25 cellular contexts compared by ENCODE assay signal in the genomic region with DNA sequence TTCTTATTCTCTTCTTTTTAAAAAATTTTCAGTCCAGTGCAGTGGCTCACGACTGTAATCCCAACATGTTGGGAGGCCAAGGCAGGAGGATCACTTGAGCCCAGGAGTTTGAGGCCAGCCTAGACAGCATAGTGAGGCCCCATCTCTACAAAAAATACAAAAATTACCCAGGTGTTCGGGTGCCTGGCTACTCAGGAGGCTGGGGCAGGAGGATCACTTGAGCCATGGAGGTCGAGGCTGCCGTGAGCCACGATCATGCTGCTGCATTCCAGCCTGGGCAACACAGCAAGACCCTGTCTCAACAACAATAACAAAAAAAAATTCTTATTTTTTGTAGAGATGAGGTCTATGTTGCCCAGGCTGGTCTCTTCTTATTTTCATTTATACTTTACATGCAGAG. TPM values are rescaled to one million over a fixed set of nuclear protein-coding genes. Genes with fewer than 3 reads are reported as not detected.
A peak's percentile ranks its signal among the peaks of the same experiment; 100 is the strongest.
DNase-seq lines count a peak whose midpoint lies in the region; ATAC-seq, FAIRE-seq and TF ChIP-seq lines count a peak whose summit lies in the region.
"Had no signal": no experiment of that assay in that cellular context is flagged by ENCODE, and none has a peak within 500 bp of the region (broad histone marks: within the 10 kb centered on the region; RNA-seq: fewer than 3 reads in every experiment).

No MANE protein-coding gene starts in this region.

- H3K9me3 Mint-ChIP-seq in MCF 10A (ENCODE audit: unreplicated experiment): no peaks in the 10 kb centered on the region
- H3K9me3 Mint-ChIP-seq: CD4-positive, alpha-beta T cell; CD8-positive, alpha-beta memory T cell had no signal

- no peak for FAIRE-seq in K562 (lab: Jason Lieb, UNC)
- FAIRE-seq: A549, D721Med, GM12878, GM18507, H1 had no signal

- H3K36me3 ChIP-seq in breast epithelium (no peaks in the 10 kb centered on the region), K562 (ENCODE audit: control insufficient read depth, insufficient read depth, low read length) (no peaks in the 10 kb centered on the region), suprapubic skin (no peaks in the 10 kb centered on the region), uterus (no peaks in the 10 kb centered on the region)
- H3K36me3 ChIP-seq: BE2C; BLaER1 treated with 17β-estradiol and CSF1 and Interleukin-3, amounts not matched to agents 10 nM and 100 nM had no signal

- no peak for TF ChIP-seq EP300 in K562 (IDR thresholded peaks at IDR 0.05; ENCODE audit: low read length)
- TF ChIP-seq EP300 in suprapubic skin (IDR thresholded peaks at IDR 0.05): no peak

- H3K4me3 ChIP-seq in breast epithelium: no peak overlapping the region
- H3K4me3 ChIP-seq in K562: no peak overlapping the region
- no peak overlapping the region for H3K4me3 ChIP-seq in suprapubic skin
- H3K4me3 ChIP-seq in uterus: no peak overlapping the region
- H3K4me3 ChIP-seq: A549; BLaER1 treated with 17β-estradiol and CSF1 and Interleukin-3, amounts not matched to agents 10 nM and 100 nM; GM12878 had no signal

- peaks cover 7% of the 10 kb centered on the region for H3K27me3 Mint-ChIP-seq in MCF 10A (ENCODE audit: insufficient read depth, unreplicated experiment)

- no peak overlapping the region for H2AFZ ChIP-seq in K562 (ENCODE audit: low read depth, low read length)

- H3K9ac ChIP-seq in K562 (ENCODE audit: insufficient read depth in 1 of 2, low read depth in 2 of 2, low read length in 2 of 2): no peak overlapping the region
- H3K9ac ChIP-seq: BLaER1 treated with 17β-estradiol and CSF1 and Interleukin-3, amounts not matched to agents 10 nM and 100 nM had no signal

- intact Hi-C loops in breast epithelium (cut with DNase I; ENCODE audit: low total_unique reads) (no loop called here), MCF 10A (cut with micrococcal nuclease) (no loop called here), K562 (cut with micrococcal nuclease) (no loop called here), uterus (cut with DNase I; ENCODE audit: low total_unique reads) (no loop called here)

- POLR2A ChIA-PET in MCF 10A (lab: Yijun Ruan, JAX) (interaction anchor here (1.1 kb wide), 1 partner anchor 13 kb away, joined by 6 read pairs; no protein-coding TSS in a partner anchor), K562 (lab: Yijun Ruan, JAX) (no interaction called here)

- H3K27ac ChIP-seq in breast epithelium (peak overlapping the region; percentile 44 to 78), K562 (ENCODE audit: extremely low read depth, low read depth, low read length) (no peak overlapping the region), suprapubic skin (peak overlapping the region; percentile 66), uterus (no peak overlapping the region)
- H3K27ac ChIP-seq: A549; BLaER1 treated with 17β-estradiol and CSF1 and Interleukin-3, amounts not matched to agents 10 nM and 100 nM had no signal

- WGBS in K562 (ENCODE audit: insufficient coverage, low coverage, missing lambda C conversion rate): 4% methylated on average over 5 of the region's 5 CpGs
- 95% methylated on average over 5 of the region's 5 CpGs for WGBS in suprapubic skin

- H3K9me1 ChIP-seq in K562 (ENCODE audit: control insufficient read depth, insufficient read depth, low read length): no peaks in the 10 kb centered on the region

- no peaks in the 10 kb centered on the region for H3K79me2 ChIP-seq in K562 (ENCODE audit: control insufficient read depth, insufficient read depth, low read length)

- TF ChIP-seq CTCF in breast epithelium (IDR thresholded peaks at IDR 0.05): no peak
- no peak for TF ChIP-seq CTCF in MCF 10A (IDR thresholded peaks at IDR 0.05; ENCODE audit: unreplicated experiment)
- TF ChIP-seq CTCF in K562 (IDR thresholded peaks at IDR 0.05 in 2 of 3, conservative IDR thresholded peaks at IDR 0.05 in 1 of 3; ENCODE audit: insufficient read depth in 2 of 3, low read depth in 1 of 3, low read length in 3 of 3): no peak
- TF ChIP-seq CTCF in suprapubic skin (IDR thresholded peaks at IDR 0.05): no peak
- no peak for TF ChIP-seq CTCF in uterus (IDR thresholded peaks at IDR 0.05)

- H4K20me1 ChIP-seq in K562 (replicated peaks; ENCODE audit: control insufficient read depth, insufficient read depth, low read length): peaks cover 6% of the 10 kb centered on the region; the same call in 1 of the 2 replicates
- H4K20me1 ChIP-seq: BLaER1 treated with 17β-estradiol and CSF1 and Interleukin-3, amounts not matched to agents 10 nM and 100 nM had no signal

- BruUV-seq in MCF 10A (replicated peaks; lab: Mats Ljungman, UMichigan) (no TSS peak), K562 (replicated peaks; lab: Mats Ljungman, UMichigan) (no TSS peak)

- no peaks in the 10 kb centered on the region for H3K27me3 ChIP-seq in breast epithelium
- peaks cover 24 to 66% of the 10 kb centered on the region in 2 experiments for H3K27me3 ChIP-seq in K562 (ENCODE audit: control insufficient read depth in 2 of 2, insufficient read depth in 2 of 2, low read length in 2 of 2)
- H3K27me3 ChIP-seq in suprapubic skin: no peaks in the 10 kb centered on the region
- no peaks in the 10 kb centered on the region for H3K27me3 ChIP-seq in uterus
- H3K27me3 ChIP-seq: BE2C; BLaER1 treated with 17β-estradiol and CSF1 and Interleukin-3, amounts not matched to agents 10 nM and 100 nM had no signal

- CTCF ChIA-PET in MCF 10A (lab: Yijun Ruan, JAX) (interaction anchor here (1.3 to 1.9 kb wide), 2 partner anchors 41 to 383 kb away, joined by 3 to 5 read pairs; no protein-coding TSS in a partner anchor), K562 (lab: Yijun Ruan, JAX; ENCODE audit: low intra/inter-chr PET ratio) (no interaction called here)

- TF ChIP-seq RAD21 in K562 (CRISPR knock-in tag; conservative IDR thresholded peaks at IDR 0.05 in 1 of 2, IDR thresholded peaks at IDR 0.05 in 1 of 2): no peak

- no peaks in the 10 kb centered on the region for H3K36me3 Mint-ChIP-seq in MCF 10A (ENCODE audit: insufficient read depth, unreplicated experiment)
- H3K36me3 Mint-ChIP-seq: CD14-positive monocyte; CD8-positive, alpha-beta memory T cell had no signal

- TF ChIP-seq POLR2A in breast epithelium (IDR thresholded peaks at IDR 0.05) (no peak), K562 (conservative IDR thresholded peaks at IDR 0.05) (no peak), suprapubic skin (IDR thresholded peaks at IDR 0.05) (no peak), uterus (IDR thresholded peaks at IDR 0.05) (no peak)

- H3K9me3 ChIP-seq in breast epithelium (no peaks in the 10 kb centered on the region), K562 (replicated peaks; ENCODE audit: control insufficient read depth, insufficient read depth, low read depth, low read length) (no peaks in the 10 kb centered on the region), suprapubic skin (no peaks in the 10 kb centered on the region), uterus (no peaks in the 10 kb centered on the region)
- H3K9me3 ChIP-seq: A549; BE2C; BLaER1 treated with 17β-estradiol and CSF1 and Interleukin-3, amounts not matched to agents 10 nM and 100 nM had no signal

- H3K4me1 ChIP-seq in breast epithelium (no peaks in the 10 kb centered on the region), K562 (replicated peaks in 1 of 2; ENCODE audit: control insufficient read depth in 2 of 2, insufficient read depth in 2 of 2, low read length in 2 of 2) (no peaks in the 10 kb centered on the region; a peak in 1 of 5 replicates), suprapubic skin (peaks cover 30% of the 10 kb centered on the region), uterus (peaks cover 0 to 11% of the 10 kb centered on the region in 2 donors)
- H3K4me1 ChIP-seq: A549, BE2C had no signal

- no peak overlapping the region for H3K4me2 ChIP-seq in K562 (ENCODE audit: insufficient read depth, low read length)
- H3K4me2 ChIP-seq: A549 had no signal

- in situ Hi-C loops in K562 (cut with MboI): no loop called here

- ATAC-seq in K562: no peak
- ATAC-seq: A549, GM12878 had no signal

- H3K27ac Mint-ChIP-seq in MCF 10A (ENCODE audit: low read depth, unreplicated experiment): no peak overlapping the region
- H3K27ac Mint-ChIP-seq: CD14-positive monocyte; CD4-positive, alpha-beta T cell; CD8-positive, alpha-beta memory T cell had no signal

- DNase-seq in breast epithelium (ENCODE audit: low spot score in 2 of 2) (no peak), MCF 10A (ENCODE audit: unreplicated experiment) (no peak), K562 (ENCODE audit: extremely low read depth in 1 of 4, low spot score in 3 of 4) (no peak), mesenteric fat pad (ENCODE audit: low spot score) (peak; percentile 47), suprapubic skin (ENCODE audit: low spot score in 2 of 2) (peak in 1 of 2 donors; percentile 15), NCI-H510A (lab: John Stamatoyannopoulos, UW) (no peak), uterus (no peak), NCI-H1436 treated with DMSO at 0.1 percent for 48 hours (lab: John Stamatoyannopoulos, UW) (no peak)
- DNase-seq: 8988T; ACHN; AML-193; BE2C; CD4-positive, alpha-beta T cell; CD8-positive, alpha-beta memory T cell; DMS 273 treated with DMSO at 0.1 percent for 48 hours; DMS79; GDM1; H7 had no signal

- no peak overlapping the region for H3K4me3 Mint-ChIP-seq in MCF 10A (ENCODE audit: unreplicated experiment)
- H3K4me3 Mint-ChIP-seq: CD14-positive monocyte; CD4-positive, alpha-beta T cell; CD8-positive, alpha-beta memory T cell had no signal

- peaks cover 9% of the 10 kb centered on the region for H3K4me1 Mint-ChIP-seq in MCF 10A (ENCODE audit: insufficient read depth, unreplicated experiment)
- H3K4me1 Mint-ChIP-seq: CD14-positive monocyte; CD8-positive, alpha-beta memory T cell had no signal

RNA-seq across cellular contexts. Expression of gene PLA2G2D, which starts 7.9 kb away (rescaled TPM):
- total RNA-seq in breast epithelium (under 1 TPM in 1 of 3 donors, not detected in 2; 0.44 TPM), MCF 10A (2022) (not detected in 2 replicates), K562 (2014; rRNA removed) (not detected in 2 replicates), K562 (2014; rRNA removed; fragmentation: Illumina TruSeq; extraction: Trizol) (not detected in 2 replicates), K562 (2015; rRNA removed; fragmentation: Illumina TruSeq; extraction: Trizol) (not detected in 2 replicates), K562 (2021) (not detected in 2 replicates), mesenteric fat pad (not detected), suprapubic skin (not detected), uterus (not detected)
- total RNA-seq in K562 (2011; cell fraction: chromatin; rRNA removed; ENCODE audit: low replicate concordance): not detected in 2 replicates
- total RNA-seq in K562 (2011; cell fraction: nucleolus; rRNA removed): not detected in 2 replicates
- not detected in 2 replicates for total RNA-seq in K562 (2011; cell fraction: nucleoplasm; rRNA removed)
- polyA plus RNA-seq in K562 (2011; rRNA removed) (not detected in 2 replicates), K562 (2014; fragmentation: Illumina TruSeq; extraction: Trizol) (not detected in 2 replicates), K562 (2014; fragmentation: Nextera tagmentation; extraction: Ambion mirVana) (not detected), K562 (2014; rRNA removed) (not detected in 2 replicates)
- polyA plus RNA-seq in K562 (2011; cell fraction: cytosol; rRNA removed): not detected in 2 replicates
- polyA plus RNA-seq in K562 (2011; cell fraction: nucleus; rRNA removed): not detected in 2 replicates
- polyA plus RNA-seq in K562 (2012): 0.03 and 0.07 TPM in 2 replicates
- not detected in 2 replicates for polyA minus RNA-seq in K562 (2011; rRNA and poly(A)+ RNA removed)
- not detected in 2 replicates for polyA minus RNA-seq in K562 (2011; cell fraction: cytosol; rRNA and poly(A)+ RNA removed)
- polyA minus RNA-seq in K562 (2011; cell fraction: nucleus; rRNA and poly(A)+ RNA removed): not detected in 2 replicates
- total RNA-seq: CD4-positive, alpha-beta T cell; CD8-positive, alpha-beta memory T cell; H1; H7 had no signal
- polyA plus RNA-seq: A549; CD8-positive, alpha-beta memory T cell; H1 had no signal

RNA-seq across cellular contexts. Expression of gene PLA2G2F, which starts 27.7 kb away (rescaled TPM):
- total RNA-seq in breast epithelium: not detected
- total RNA-seq in MCF 10A (2022): not detected in 2 replicates
- not detected in 2 replicates for total RNA-seq in K562 (2011; cell fraction: chromatin; rRNA removed; ENCODE audit: low replicate concordance)
- not detected in 2 replicates for total RNA-seq in K562 (2011; cell fraction: nucleolus; rRNA removed)
- not detected in 2 replicates for total RNA-seq in K562 (2011; cell fraction: nucleoplasm; rRNA removed)
- total RNA-seq in K562 (2014; rRNA removed): not detected in 2 replicates
- total RNA-seq in K562 (2014; rRNA removed; fragmentation: Illumina TruSeq; extraction: Trizol): not detected in 2 replicates
- not detected in 2 replicates for total RNA-seq in K562 (2015; rRNA removed; fragmentation: Illumina TruSeq; extraction: Trizol)
- not detected in 2 replicates for total RNA-seq in K562 (2021)
- not detected in 2 replicates for polyA plus RNA-seq in K562 (2011; rRNA removed)
- polyA plus RNA-seq in K562 (2011; cell fraction: cytosol; rRNA removed): not detected in 2 replicates
- polyA plus RNA-seq in K562 (2011; cell fraction: nucleus; rRNA removed): not detected in 2 replicates
- 0.08 TPM in 1 of 2 replicates, not detected in the other for polyA plus RNA-seq in K562 (2012)
- not detected in 2 replicates for polyA plus RNA-seq in K562 (2014; fragmentation: Illumina TruSeq; extraction: Trizol)
- polyA plus RNA-seq in K562 (2014; fragmentation: Nextera tagmentation; extraction: Ambion mirVana): not detected
- not detected in 2 replicates for polyA plus RNA-seq in K562 (2014; rRNA removed)
- polyA minus RNA-seq in K562 (2011; rRNA and poly(A)+ RNA removed): not detected in 2 replicates
- polyA minus RNA-seq in K562 (2011; cell fraction: cytosol; rRNA and poly(A)+ RNA removed): not detected in 2 replicates
- not detected in 2 replicates for polyA minus RNA-seq in K562 (2011; cell fraction: nucleus; rRNA and poly(A)+ RNA removed)
- not detected for total RNA-seq in mesenteric fat pad
- total RNA-seq in suprapubic skin: 10 to 100 TPM; 11.9 to 33.8 (median 16.7) TPM
- total RNA-seq in uterus: under 1 TPM in 1 of 4 donors, not detected in 3; 0.07 TPM
- total RNA-seq: CD4-positive, alpha-beta T cell; CD8-positive, alpha-beta memory T cell; GM12878; H1; H7 had no signal
- polyA plus RNA-seq: A549; CD14-positive monocyte; CD8-positive, alpha-beta memory T cell; H1 had no signal

RNA-seq across cellular contexts. Expression of gene PLA2G5, which starts 41.5 kb away (rescaled TPM):
- 1 to 10 TPM in 2 of 3 donors, under 1 TPM in 1; 0.88 to 9.4 (median 1.3) TPM for total RNA-seq in breast epithelium
- not detected in 2 replicates for total RNA-seq in MCF 10A (2022)
- total RNA-seq in K562 (2011; cell fraction: chromatin; rRNA removed; ENCODE audit: low replicate concordance): not detected in 2 replicates
- not detected in 2 replicates for total RNA-seq in K562 (2011; cell fraction: nucleolus; rRNA removed)
- total RNA-seq in K562 (2011; cell fraction: nucleoplasm; rRNA removed): not detected in 2 replicates
- total RNA-seq in K562 (2014; rRNA removed): not detected in 2 replicates
- total RNA-seq in K562 (2014; rRNA removed; fragmentation: Illumina TruSeq; extraction: Trizol): not detected in 2 replicates
- not detected in 2 replicates for total RNA-seq in K562 (2015; rRNA removed; fragmentation: Illumina TruSeq; extraction: Trizol)
- not detected in 2 replicates for total RNA-seq in K562 (2021)
- not detected in 2 replicates for polyA plus RNA-seq in K562 (2011; rRNA removed)
- polyA plus RNA-seq in K562 (2011; cell fraction: cytosol; rRNA removed): not detected in 2 replicates
- polyA plus RNA-seq in K562 (2011; cell fraction: nucleus; rRNA removed): not detected in 2 replicates
- polyA plus RNA-seq in K562 (2012): not detected in 2 replicates
- polyA plus RNA-seq in K562 (2014; fragmentation: Illumina TruSeq; extraction: Trizol): not detected in 2 replicates
- not detected for polyA plus RNA-seq in K562 (2014; fragmentation: Nextera tagmentation; extraction: Ambion mirVana)
- polyA plus RNA-seq in K562 (2014; rRNA removed): not detected in 2 replicates
- not detected in 2 replicates for polyA minus RNA-seq in K562 (2011; rRNA and poly(A)+ RNA removed)
- polyA minus RNA-seq in K562 (2011; cell fraction: cytosol; rRNA and poly(A)+ RNA removed): not detected in 2 replicates
- polyA minus RNA-seq in K562 (2011; cell fraction: nucleus; rRNA and poly(A)+ RNA removed): not detected in 2 replicates
- 5.5 TPM for total RNA-seq in mesenteric fat pad
- 1 to 10 TPM in 1 of 4 donors, under 1 TPM in 1, not detected in 2; 0.79 to 4.2 TPM for total RNA-seq in suprapubic skin
- 1 to 10 TPM in 1 of 4 donors, not detected in 3; 3.1 TPM for total RNA-seq in uterus
- total RNA-seq: CD4-positive, alpha-beta T cell; CD8-positive, alpha-beta memory T cell; H1 had no signal
- polyA plus RNA-seq: A549; CD14-positive monocyte; CD8-positive, alpha-beta memory T cell had no signal

Comparison
In these comparisons a context has a peak if more than half of its experiments do, and no peak if none do; other contexts are left out.
1. H3K27ac ChIP-seq: peak in breast epithelium (2 of 2) and suprapubic skin (single experiment); none in K562 (single experiment) and uterus (0 of 2).
2. RNA of gene PLA2G2F, which starts 27.7 kb away (total RNA-seq): 11.9 to 33.8 TPM in suprapubic skin; not detected in breast epithelium, not detected in MCF 10A, not detected in K562, not detected in mesenteric fat pad (single experiment) and 0.07 TPM in uterus; every median in the first group is over 10 times any median in the second.